In the genomic region with DNA sequence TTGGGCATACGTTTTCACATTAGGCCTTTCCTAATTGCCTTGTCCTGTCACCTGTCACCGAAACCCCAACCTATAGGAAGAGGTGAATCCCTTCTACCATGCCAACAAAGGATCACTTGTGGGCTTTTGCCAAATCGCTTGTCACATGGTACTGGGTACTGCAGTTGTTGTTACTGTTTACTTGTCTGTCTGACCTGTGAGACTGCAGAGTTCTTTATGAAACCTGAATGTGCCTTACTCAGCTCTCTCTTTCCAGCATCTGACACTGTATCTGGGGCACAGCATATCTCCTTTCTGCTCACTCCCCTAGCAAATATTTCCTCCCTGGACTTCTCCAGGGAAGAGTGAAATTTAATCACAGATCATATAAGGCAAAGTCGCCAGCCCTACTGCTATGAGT, we compare ENCODE assay signal across 8 cellular contexts.
"Had no signal": no experiment of that assay in that cellular context is flagged by ENCODE, and none has a peak within 500 bp of the region (broad histone marks: within the 10 kb centered on the region; RNA-seq: fewer than 3 reads in every experiment).

No MANE protein-coding gene starts in this region.

- ATAC-seq: GM23338, HepG2 had no signal

- H3K36me3 Mint-ChIP-seq: IgD-negative memory B cell had no signal

- H3K4me2 ChIP-seq: GM23338 had no signal

- H2AFZ ChIP-seq: GM23338 had no signal

- FAIRE-seq: H1, H54, HepG2 had no signal

- H3K4me1 Mint-ChIP-seq: IgD-negative memory B cell had no signal

- H3K27ac ChIP-seq: HL-60 had no signal

- H3K27me3 Mint-ChIP-seq: IgD-negative memory B cell had no signal

- H3K4me3 Mint-ChIP-seq: GM23338, H9, IgD-negative memory B cell had no signal

- DNase-seq: H9, HCEC 1CT had no signal

- H3K27ac Mint-ChIP-seq: GM23338, IgD-negative memory B cell had no signal

- H3K4me3 ChIP-seq: GM23338 had no signal
